In genomic region chr11:121964591-121964990, GRCh38 we compare ENCODE assay signal across 11 cellular contexts.
A peak's percentile ranks its signal among the peaks of the same experiment; 100 is the strongest.
DNase-seq lines count a peak whose midpoint lies in the region.
"Had no signal": no experiment of that assay in that cellular context is flagged by ENCODE, and none has a peak within 500 bp of the region (broad histone marks: within the 10 kb centered on the region; RNA-seq: fewer than 3 reads in every experiment).

No MANE protein-coding gene starts in this region.

- DNase-seq in AG08395 (ENCODE audit: low spot score) (peak; percentile 63), HCEC 1CT (peak; percentile 82), astrocyte of the hippocampus (ENCODE audit: low read depth, low spot score) (peak; percentile 15), kidney glomerular epithelial cell (lab: John Stamatoyannopoulos, UW) (peak; percentile 45), NK-92 (lab: John Stamatoyannopoulos, UW; ENCODE audit: unreplicated experiment) (no peak), DMS114 treated with DMSO at 0.1 percent for 48 hours (lab: John Stamatoyannopoulos, UW; ENCODE audit: unreplicated experiment) (no peak), NCI-H1105 treated with DMSO at 0.1 percent for 48 hours (lab: John Stamatoyannopoulos, UW) (no peak)
- DNase-seq in activated naive CD4-positive, alpha-beta T cell treated with anti-CD3 and anti-CD28 coated beads, Interleukin-2, amount 50 U/mL, for 16 hours: no peak
- DNase-seq: esophagus squamous epithelium, left ventricle myocardium inferior, NCI-H2171 had no signal

Comparison
In these comparisons a context has a peak if more than half of its experiments do, and no peak if none do; other contexts are left out.
1. DNase-seq: peak in AG08395 (single experiment), HCEC 1CT (single experiment), astrocyte of the hippocampus (single experiment) and kidney glomerular epithelial cell (single experiment); none in NK-92 (single experiment), DMS114 treated with DMSO at 0.1 percent for 48 hours (single experiment), activated naive CD4-positive, alpha-beta T cell treated with anti-CD3 and anti-CD28 coated beads, Interleukin-2, amount 50 U/mL, for 16 hours (single experiment) and NCI-H1105 treated with DMSO at 0.1 percent for 48 hours (single experiment).